Comparison of ENCODE assay signal across 7 cellular contexts in the genomic region with DNA sequence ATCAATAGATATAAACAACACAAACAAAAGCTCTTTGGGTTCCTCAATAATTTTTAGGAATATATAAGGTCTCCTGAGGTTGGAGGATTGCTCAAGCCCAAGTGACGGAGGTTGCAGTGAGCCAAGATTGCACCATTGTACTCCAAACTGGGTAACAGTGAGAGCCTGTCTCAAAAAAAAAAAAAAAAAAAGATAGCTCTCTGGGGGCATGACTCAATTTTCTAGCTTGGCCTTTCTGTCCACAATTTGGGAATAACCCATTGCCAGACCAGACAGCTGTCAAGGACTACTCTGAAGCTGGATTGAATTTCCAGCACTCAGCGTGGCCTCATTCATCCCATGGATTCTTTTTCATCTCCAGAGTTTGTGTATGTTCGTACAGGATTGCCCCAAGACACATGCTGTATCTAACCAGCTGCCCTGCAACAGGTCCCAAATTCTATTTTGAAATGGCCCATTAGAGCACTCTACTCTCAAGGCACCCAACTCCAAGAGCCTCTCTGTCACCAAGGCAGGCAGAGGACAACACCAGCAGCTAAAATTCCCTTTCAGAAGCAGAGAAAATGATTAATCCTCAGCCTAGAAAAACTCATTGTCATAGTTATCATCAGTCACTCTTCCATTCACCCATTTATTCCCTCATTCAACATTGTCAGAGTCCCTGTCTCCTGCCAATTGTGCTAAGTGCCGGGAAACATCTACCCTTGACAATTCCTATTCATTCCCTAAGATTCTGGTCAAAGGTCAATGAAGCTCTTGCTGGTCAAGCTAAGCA. TPM values are rescaled to one million over a fixed set of nuclear protein-coding genes. Genes with fewer than 3 reads are reported as not detected.
A peak's percentile ranks its signal among the peaks of the same experiment; 100 is the strongest.
DNase-seq lines count a peak whose midpoint lies in the region; ATAC-seq, FAIRE-seq and TF ChIP-seq lines count a peak whose summit lies in the region.
"Had no signal": no experiment of that assay in that cellular context is flagged by ENCODE, and none has a peak within 500 bp of the region (broad histone marks: within the 10 kb centered on the region; RNA-seq: fewer than 3 reads in every experiment).

No MANE protein-coding gene starts in this region.

- H3K27me3 ChIP-seq in bronchial epithelial cell (ENCODE audit: control insufficient read depth, insufficient read depth, low read length) (no peaks in the 10 kb centered on the region), ovary (no peaks in the 10 kb centered on the region)

- H3K36me3 ChIP-seq in bronchial epithelial cell (ENCODE audit: control insufficient read depth, insufficient read depth, low read length) (peaks cover 3% of the 10 kb centered on the region), ovary (no peaks in the 10 kb centered on the region)

- DNase-seq in HEK293T (ENCODE audit: extremely low spot score) (no peak), bronchial epithelial cell (ENCODE audit: low read depth) (peak; percentile 90), ovary (peak in 3 of 5 donors; percentile 61 to 87 (median 63)), posterior cingulate gyrus (no peak), Calu3 (no peak)
- DNase-seq: activated CD8-positive, alpha-beta memory T cell treated with anti-CD3 and anti-CD28 coated beads, Interleukin-2, amount 50 U/mL, for 4 hours had no signal

- no peaks in the 10 kb centered on the region for H3K9me3 ChIP-seq in ovary

- 45 to 66% (median 60%) methylated on average over 4 of the region's 4 CpGs for WGBS in ovary, 3 donors

- H3K9me3 Mint-ChIP-seq in Calu3 (ENCODE audit: low read depth, unreplicated experiment), result no peaks in the 10 kb centered on the region

- no peaks in the 10 kb centered on the region for H3K27me3 Mint-ChIP-seq in Calu3 (ENCODE audit: unreplicated experiment)

- no TSS peak for BruUV-seq in Calu3 (replicated peaks; lab: Mats Ljungman, UMichigan)

- TF ChIP-seq CTCF in bronchial epithelial cell (IDR thresholded peaks at IDR 0.05; ENCODE audit: insufficient read depth, low read length, severe bottlenecking) (no peak), ovary (IDR thresholded peaks at IDR 0.05) (no peak), Calu3 (IDR thresholded peaks at IDR 0.05; ENCODE audit: unreplicated experiment) (no peak)

- H3K4me3 ChIP-seq in bronchial epithelial cell (ENCODE audit: low read depth, low read length) (no peak overlapping the region), ovary (no peak overlapping the region)

- ATAC-seq in GM19467 (IDR thresholded peaks at IDR 0.05; ENCODE audit: unreplicated experiment), result no peak

- H3K4me3 Mint-ChIP-seq in Calu3 (ENCODE audit: low read depth, unreplicated experiment), result no peak overlapping the region

- CTCF ChIA-PET in HEK293T (lab: Yijun Ruan, JAX) (no interaction called here), Calu3 (lab: Charles Lee) (interaction anchor here (0.6 to 1.1 kb wide), 4 partner anchors 50 to 1210 kb away, joined by 3 to 4 read pairs (median 4); no protein-coding TSS in a partner anchor)

- peaks cover 15% of the 10 kb centered on the region for H3K4me1 Mint-ChIP-seq in Calu3 (ENCODE audit: low read depth, unreplicated experiment)

- peaks cover 6% of the 10 kb centered on the region for H3K4me1 ChIP-seq in ovary (ENCODE audit: insufficient read depth)

- TF ChIP-seq EP300 in ovary (IDR thresholded peaks at IDR 0.05), result peak; percentile 68

- H3K36me3 Mint-ChIP-seq in Calu3 (ENCODE audit: insufficient read depth, unreplicated experiment), result no peaks in the 10 kb centered on the region

- H3K27ac ChIP-seq in ovary, result peak overlapping the region in 1 of 2 donors; percentile 2

- no peak for FAIRE-seq in bronchial epithelial cell (lab: Jason Lieb, UNC)

- POLR2A ChIA-PET in HEK293T (lab: Yijun Ruan, JAX), result interaction anchor here (1.3 to 2.2 kb wide), 3 partner anchors 12 to 50 kb away, joined by 3 to 6 read pairs (median 6); no protein-coding TSS in a partner anchor

- intact Hi-C loops in ovary (cut with DNase I) (no loop called here), posterior cingulate gyrus (cut with DNase I) (no loop called here), Calu3 (cut with micrococcal nuclease; ENCODE audit: unreplicated experiment) (no loop called here)

- TF ChIP-seq POLR2A in ovary (IDR thresholded peaks at IDR 0.05), result no peak

- no peak overlapping the region for H3K27ac Mint-ChIP-seq in Calu3 (ENCODE audit: unreplicated experiment)

TF ChIP-seq in HEK293T, 16 proteins besides CTCF, POLR2A, EP300 and RAD21:
- peak; percentile 21; the same call in 1 of the 2 replicates for TF ChIP-seq ZNF384 (IDR thresholded peaks at IDR 0.05)
- TF ChIP-seq FOXK2 (IDR thresholded peaks at IDR 0.05), result no peak

RNA-seq across cellular contexts. Expression of a gene that starts 8.7 kb away (rescaled TPM):
- total RNA-seq in bronchial epithelial cell, result 14.0 and 17.2 TPM in 2 replicates
- 10 to 100 TPM; 50.2 to 77.6 (median 64.3) TPM for total RNA-seq in ovary
- polyA plus RNA-seq in ovary, result 10 to 100 TPM; 14.8 to 77.3 TPM
- 92.0 and 97.0 TPM in 2 replicates for total RNA-seq in Calu3 (2022)

RNA-seq across cellular contexts. Expression of a gene that starts 28.9 kb away (rescaled TPM):
- total RNA-seq in bronchial epithelial cell (108 and 250 TPM in 2 replicates), ovary (100 to 1,000 TPM in 1 of 7 donors, 10 to 100 TPM in 6; 63.5 to 104 (median 76.0) TPM), Calu3 (2022) (101 and 132 TPM in 2 replicates)
- polyA plus RNA-seq in ovary, result 10 to 100 TPM; 58.3 to 63.6 TPM

RNA-seq across cellular contexts. Expression of a gene that starts 36.0 kb away (rescaled TPM):
- 0.53 and 1.4 TPM in 2 replicates for total RNA-seq in bronchial epithelial cell
- total RNA-seq in ovary, result 1 to 10 TPM; 1.3 to 7.2 (median 2.5) TPM
- polyA plus RNA-seq in ovary, result 1 to 10 TPM; 1.8 to 4.2 TPM
- total RNA-seq in Calu3 (2022), result 14.5 and 15.7 TPM in 2 replicates

RNA-seq across cellular contexts. Expression of a gene that starts 46.3 kb away (rescaled TPM):
- total RNA-seq in bronchial epithelial cell (184 and 203 TPM in 2 replicates), ovary (100 to 1,000 TPM in 2 of 7 donors, 10 to 100 TPM in 5; 54.0 to 112 (median 80.7) TPM), Calu3 (2022) (275 and 294 TPM in 2 replicates)
- polyA plus RNA-seq in ovary, result 10 to 100 TPM; 68.5 to 80.3 TPM

RNA-seq across cellular contexts. Expression of a gene that starts 48.3 kb away (rescaled TPM):
- total RNA-seq in bronchial epithelial cell (19.5 and 26.2 TPM in 2 replicates), ovary (100 to 1,000 TPM in 4 of 7 donors, 10 to 100 TPM in 3; 32.7 to 243 (median 151) TPM), Calu3 (2022) (400 and 420 TPM in 2 replicates)
- polyA plus RNA-seq in ovary, result 10 to 100 TPM; 25.7 to 83.3 TPM

Comparison
In these comparisons a context has a peak if more than half of its experiments do, and no peak if none do; other contexts are left out.
1. DNase-seq: peak in bronchial epithelial cell (single experiment) and ovary (3 of 5); none in HEK293T (single experiment), posterior cingulate gyrus (0 of 10) and Calu3 (single experiment).